18 cellular contexts compared by ENCODE assay signal in the genomic region with DNA sequence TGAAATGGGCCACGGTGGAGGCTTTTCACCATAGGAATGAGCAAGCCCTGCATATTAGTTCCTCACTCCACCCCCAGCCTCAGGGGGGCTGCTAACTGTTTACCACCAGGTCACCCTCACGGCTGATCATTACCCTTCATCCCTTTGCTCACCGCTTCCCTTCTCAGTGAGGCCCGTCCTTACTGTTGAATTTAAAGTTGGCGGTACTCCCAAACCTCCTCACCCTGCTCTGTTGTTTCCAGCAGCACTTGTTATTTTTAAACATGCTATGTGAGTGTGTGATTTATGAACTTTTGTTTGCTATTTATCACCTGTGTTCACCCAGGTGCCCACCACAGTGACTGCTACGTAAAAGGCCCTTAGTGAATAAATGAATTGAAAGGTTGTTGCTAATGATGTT.
A peak's percentile ranks its signal among the peaks of the same experiment; 100 is the strongest.
DNase-seq lines count a peak whose midpoint lies in the region; ATAC-seq and TF ChIP-seq lines count a peak whose summit lies in the region.
"Had no signal": no experiment of that assay in that cellular context is flagged by ENCODE, and none has a peak within 500 bp of the region (broad histone marks: within the 10 kb centered on the region; RNA-seq: fewer than 3 reads in every experiment).

No MANE protein-coding gene starts in this region.

- no CpG with 5 or more reads among the region's 6 CpGs for WGBS in mesendoderm (ENCODE audit: extremely low coverage, insufficient coverage, low lambda C conversion rate)

- no peaks in the 10 kb centered on the region for H3K36me3 ChIP-seq in mesendoderm (ENCODE audit: control insufficient read depth, insufficient read depth, low read length)

- ATAC-seq in activated CD4-positive, alpha-beta T cell treated with anti-CD3 and anti-CD28 coated beads for 36 hours = no peak
- ATAC-seq in HG03139 (IDR thresholded peaks at IDR 0.05; ENCODE audit: unreplicated experiment) = no peak
- ATAC-seq: CD8-positive, alpha-beta T cell had no signal

- H4K8ac ChIP-seq in mesendoderm (ENCODE audit: low read depth, low read length) = no peak overlapping the region

- no peak overlapping the region for H4K5ac ChIP-seq in mesendoderm (ENCODE audit: low read length)

- TF ChIP-seq CTCF in choroid plexus epithelial cell (conservative IDR thresholded peaks at IDR 0.05; ENCODE audit: low read depth, low read length) = no peak

- H3K9me3 Mint-ChIP-seq in activated CD4-positive, alpha-beta T cell treated with anti-CD3 and anti-CD28 coated beads, Interleukin-2, amount 10 ng/mL, durations not matched to agents 7 days and 5 days = no peaks in the 10 kb centered on the region
- no peaks in the 10 kb centered on the region for H3K9me3 Mint-ChIP-seq in activated CD4-positive, alpha-beta T cell treated with anti-CD3 and anti-CD28 coated beads for 36 hours (ENCODE audit: low read depth)
- H3K9me3 Mint-ChIP-seq: CD8-positive, alpha-beta T cell had no signal

- intact Hi-C loops in activated CD4-positive, alpha-beta T cell treated with anti-CD3 and anti-CD28 coated beads for 36 hours (cut with DNase I, micrococcal nuclease) = no loop called here

- no peaks in the 10 kb centered on the region for H3K79me1 ChIP-seq in mesendoderm (ENCODE audit: low read length)

- H3K23ac ChIP-seq in mesendoderm (ENCODE audit: low read length) = no peak overlapping the region

- no peak overlapping the region for H3K56ac ChIP-seq in mesendoderm (ENCODE audit: low read length)

- H3K18ac ChIP-seq in mesendoderm (ENCODE audit: low read length) = peak overlapping the region; percentile 22

- POLR2A ChIA-PET in activated CD4-positive, alpha-beta T cell treated with anti-CD3 and anti-CD28 coated beads, Interleukin-2, amount 10 ng/mL, durations not matched to agents 7 days and 5 days (lab: Charles Lee) = no interaction called here
- POLR2A ChIA-PET in activated CD4-positive, alpha-beta T cell treated with anti-CD3 and anti-CD28 coated beads for 36 hours (lab: Charles Lee) = no interaction called here

- H3K27me3 ChIP-seq in mesendoderm (ENCODE audit: insufficient read depth, low read length, poor library complexity) = no peaks in the 10 kb centered on the region
- H3K27me3 ChIP-seq: BLaER1 treated with 17β-estradiol and CSF1 and Interleukin-3, amounts not matched to agents 10 nM and 100 nM had no signal

- H2BK15ac ChIP-seq in mesendoderm (replicated peaks; ENCODE audit: low read depth) = no peak overlapping the region

- no peaks in the 10 kb centered on the region for H3K4me1 ChIP-seq in mesendoderm (ENCODE audit: control insufficient read depth, low read depth, low read length)

- DNase-seq in activated CD4-positive, alpha-beta T cell treated with anti-CD3 and anti-CD28 coated beads, Interleukin-2, amount 10 ng/mL, durations not matched to agents 7 days and 5 days = no peak
- DNase-seq in activated CD4-positive, alpha-beta T cell treated with anti-CD3 and anti-CD28 coated beads for 36 hours = no peak
- peak; percentile 85 for DNase-seq in NCI-H1105 treated with DMSO at 0.1 percent for 48 hours (lab: John Stamatoyannopoulos, UW)
- peak; percentile 13 for DNase-seq in choroid plexus epithelial cell (ENCODE audit: low read depth)
- no peak for DNase-seq in mesendoderm
- no peak for DNase-seq in activated CD8-positive, alpha-beta memory T cell treated with anti-CD3 and anti-CD28 coated beads for 24 hours
- DNase-seq in GM19238 (ENCODE audit: insufficient read length, low spot score) = no peak
- DNase-seq: Calu3; CD8-positive, alpha-beta T cell; H7; KG1; NCI-H1436 treated with DMSO at 0.1 percent for 48 hours; NCI-H2029; NCI-H345; NCI-H524 treated with DMSO at 0.1 percent for 48 hours; SIG-M5 had no signal

- no peak overlapping the region for H3K4me3 Mint-ChIP-seq in activated CD4-positive, alpha-beta T cell treated with anti-CD3 and anti-CD28 coated beads, Interleukin-2, amount 10 ng/mL, durations not matched to agents 7 days and 5 days
- H3K4me3 Mint-ChIP-seq in activated CD4-positive, alpha-beta T cell treated with anti-CD3 and anti-CD28 coated beads for 36 hours = no peak overlapping the region
- H3K4me3 Mint-ChIP-seq: CD8-positive, alpha-beta T cell had no signal

- H3K79me2 ChIP-seq in mesendoderm (ENCODE audit: control insufficient read depth, insufficient read depth, low read length) = no peaks in the 10 kb centered on the region

- no peaks in the 10 kb centered on the region for H3K27me3 Mint-ChIP-seq in activated CD4-positive, alpha-beta T cell treated with anti-CD3 and anti-CD28 coated beads, Interleukin-2, amount 10 ng/mL, durations not matched to agents 7 days and 5 days
- H3K27me3 Mint-ChIP-seq in activated CD4-positive, alpha-beta T cell treated with anti-CD3 and anti-CD28 coated beads for 36 hours = no peaks in the 10 kb centered on the region

- H3K9ac ChIP-seq in mesendoderm (ENCODE audit: low read length) = no peak overlapping the region
- H3K9ac ChIP-seq: BLaER1 treated with 17β-estradiol and CSF1 and Interleukin-3, amounts not matched to agents 10 nM and 100 nM had no signal

- no peak overlapping the region for H3K4me3 ChIP-seq in choroid plexus epithelial cell (ENCODE audit: low read depth, low read length)
- H3K4me3 ChIP-seq in mesendoderm (ENCODE audit: low read length) = no peak overlapping the region
- H3K4me3 ChIP-seq: BLaER1 treated with 17β-estradiol and CSF1 and Interleukin-3, amounts not matched to agents 10 nM and 100 nM had no signal

- CTCF ChIA-PET in activated CD4-positive, alpha-beta T cell treated with anti-CD3 and anti-CD28 coated beads, Interleukin-2, amount 10 ng/mL, durations not matched to agents 7 days and 5 days (lab: Charles Lee) = no interaction called here
- CTCF ChIA-PET in activated CD4-positive, alpha-beta T cell treated with anti-CD3 and anti-CD28 coated beads for 36 hours (lab: Charles Lee) = interaction anchor here (0.6 to 0.8 kb wide), 2 partner anchors 22 to 37 kb away, joined by 3 read pairs; no protein-coding TSS in a partner anchor

- no peak overlapping the region for H3K27ac ChIP-seq in mesendoderm (ENCODE audit: low read depth, low read length)
- H3K27ac ChIP-seq: BLaER1 treated with 17β-estradiol and CSF1 and Interleukin-3, amounts not matched to agents 10 nM and 100 nM had no signal

- H3K27ac Mint-ChIP-seq in activated CD4-positive, alpha-beta T cell treated with anti-CD3 and anti-CD28 coated beads, Interleukin-2, amount 10 ng/mL, durations not matched to agents 7 days and 5 days = peak overlapping the region; percentile 81
- no peak overlapping the region for H3K27ac Mint-ChIP-seq in activated CD4-positive, alpha-beta T cell treated with anti-CD3 and anti-CD28 coated beads for 36 hours
- H3K27ac Mint-ChIP-seq: CD8-positive, alpha-beta T cell had no signal

- peaks cover 34% of the 10 kb centered on the region for H3K4me1 Mint-ChIP-seq in activated CD4-positive, alpha-beta T cell treated with anti-CD3 and anti-CD28 coated beads, Interleukin-2, amount 10 ng/mL, durations not matched to agents 7 days and 5 days
- H3K4me1 Mint-ChIP-seq in activated CD4-positive, alpha-beta T cell treated with anti-CD3 and anti-CD28 coated beads for 36 hours = peaks cover 23% of the 10 kb centered on the region

- no peak overlapping the region for H2BK5ac ChIP-seq in mesendoderm (ENCODE audit: low read length)

- no peak overlapping the region for H2BK120ac ChIP-seq in mesendoderm (ENCODE audit: low read depth, low read length)

- H3K4ac ChIP-seq in mesendoderm (ENCODE audit: low read depth, low read length) = no peak overlapping the region

- H2AK5ac ChIP-seq in mesendoderm (ENCODE audit: low read length) = no peak overlapping the region

- peaks cover 11% of the 10 kb centered on the region for H3K36me3 Mint-ChIP-seq in activated CD4-positive, alpha-beta T cell treated with anti-CD3 and anti-CD28 coated beads, Interleukin-2, amount 10 ng/mL, durations not matched to agents 7 days and 5 days (ENCODE audit: low read depth)
- peaks cover 25% of the 10 kb centered on the region for H3K36me3 Mint-ChIP-seq in activated CD4-positive, alpha-beta T cell treated with anti-CD3 and anti-CD28 coated beads for 36 hours (ENCODE audit: low read depth)

- no peak overlapping the region for H3K4me2 ChIP-seq in mesendoderm (ENCODE audit: low read length)

Comparison
In these comparisons a context has a peak if more than half of its experiments do, and no peak if none do; other contexts are left out.
1. DNase-seq: peak in NCI-H1105 treated with DMSO at 0.1 percent for 48 hours (single experiment) and choroid plexus epithelial cell (single experiment); none in activated CD4-positive, alpha-beta T cell treated with anti-CD3 and anti-CD28 coated beads, Interleukin-2, amount 10 ng/mL, durations not matched to agents 7 days and 5 days (single experiment), activated CD4-positive, alpha-beta T cell treated with anti-CD3 and anti-CD28 coated beads for 36 hours (single experiment), mesendoderm (single experiment), activated CD8-positive, alpha-beta memory T cell treated with anti-CD3 and anti-CD28 coated beads for 24 hours (single experiment) and GM19238 (single experiment).